Comparison of ENCODE assay signal across 8 cellular contexts in genomic region chr15:55588818-55589122, GRCh38. TPM values are rescaled to one million over a fixed set of nuclear protein-coding genes. Genes with fewer than 3 reads are reported as not detected.
DNase-seq lines count a peak whose midpoint lies in the region; ATAC-seq and TF ChIP-seq lines count a peak whose summit lies in the region.

No MANE protein-coding gene starts in this region.

- no peaks in the 10 kb centered on the region for H3K9me3 Mint-ChIP-seq in T-cell

- H3K4me1 ChIP-seq in gastroesophageal sphincter, result peaks cover 0 to 35% (median 3%) of the 10 kb centered on the region in 3 donors
- peaks cover 11% of the 10 kb centered on the region for H3K4me1 ChIP-seq in rectal smooth muscle tissue (ENCODE audit: control insufficient read depth, insufficient read depth, low read length)
- H3K4me1 ChIP-seq in OCI-LY7 (ENCODE audit: insufficient read depth, low read length, poor library complexity, severe bottlenecking), result no peaks in the 10 kb centered on the region

- H3K4me3 ChIP-seq in gastroesophageal sphincter (peak overlapping the region; percentile 59 to 92), rectal smooth muscle tissue (ENCODE audit: low read length) (peak overlapping the region; percentile 75), OCI-LY7 (ENCODE audit: low read depth, low read length, poor library complexity, severe bottlenecking) (no peak overlapping the region)

- no peak for TF ChIP-seq CTCF in gastroesophageal sphincter (IDR thresholded peaks at IDR 0.05)
- no peak for TF ChIP-seq CTCF in OCI-LY7 (conservative IDR thresholded peaks at IDR 0.05; ENCODE audit: low read length)

- H3K9ac ChIP-seq in rectal smooth muscle tissue (ENCODE audit: low read length), result no peak overlapping the region

- WGBS in gastroesophageal sphincter (ENCODE audit: low coverage in 1 of 2), 2 donors, result 4 to 5% methylated on average over 4 to 6 of the region's 19 CpGs

- CTCF ChIA-PET in T-cell (lab: Charles Lee) (interaction anchor here in 1 of 2 donors (0.6 kb wide), 1 partner anchor 313 kb away, joined by 5 read pairs; no protein-coding TSS in a partner anchor), OCI-LY7 (lab: Charles Lee; ENCODE audit: unreplicated experiment) (no interaction called here)

- H3K36me3 ChIP-seq in gastroesophageal sphincter (no peaks in the 10 kb centered on the region), rectal smooth muscle tissue (ENCODE audit: control insufficient read depth, insufficient read depth, low read length) (no peaks in the 10 kb centered on the region), OCI-LY7 (ENCODE audit: insufficient read depth, low read length) (no peaks in the 10 kb centered on the region)

- POLR2A ChIA-PET in T-cell (lab: Charles Lee) (no interaction called here), OCI-LY7 (lab: Charles Lee) (no interaction called here)

- H3K27me3 ChIP-seq in gastroesophageal sphincter (no peaks in the 10 kb centered on the region), rectal smooth muscle tissue (ENCODE audit: control insufficient read depth, insufficient read depth, low read length) (peaks cover 8% of the 10 kb centered on the region)

- H3K4me1 Mint-ChIP-seq in T-cell, result peaks cover 3 to 5% (median 4%) of the 10 kb centered on the region in 3 donors

- H3K79me2 ChIP-seq in OCI-LY7 (ENCODE audit: insufficient read depth, low read depth, low read length), result no peaks in the 10 kb centered on the region

- BruUV-seq in OCI-LY7 (replicated peaks; lab: Mats Ljungman, UMichigan), result no TSS peak

- in situ Hi-C loops in Caki2 (cut with HindIII; ENCODE audit: low pct_unique_long_range_greater_than_20kb, low sequenced_read_pairs), result no loop called here

- DNase-seq in Caki2 (ENCODE audit: low read depth), result peak; percentile 15
- DNase-seq in T-cell, result no peak
- no peak for DNase-seq in DMS 273 (lab: John Stamatoyannopoulos, UW; ENCODE audit: unreplicated experiment)
- no peak for DNase-seq in activated CD4-positive, alpha-beta T cell treated with anti-CD3 and anti-CD28 coated beads, Interleukin-2, amount 50 U/mL, for 48 hours
- DNase-seq in NCI-H524 (lab: John Stamatoyannopoulos, UW), result no peak
- DNase-seq in OCI-LY7 (ENCODE audit: low spot score), result no peak

- no peak for TF ChIP-seq POLR2A in gastroesophageal sphincter (IDR thresholded peaks at IDR 0.05)

- H4K20me1 ChIP-seq in OCI-LY7 (ENCODE audit: insufficient read depth, low read length), result no peaks in the 10 kb centered on the region

- H3K4me3 Mint-ChIP-seq in T-cell, result peak overlapping the region; percentile 67 to 76 (median 70)

- no peak for ATAC-seq in T-cell (replicated peaks in 1 of 4)
- ATAC-seq in gastroesophageal sphincter, result no peak

- H3K9me2 ChIP-seq in OCI-LY7 (ENCODE audit: insufficient read depth, low read length), result no peaks in the 10 kb centered on the region

- H3K27me3 Mint-ChIP-seq in T-cell, result peaks cover 31 to 42% of the 10 kb centered on the region in 2 donors

- TF ChIP-seq EP300 in gastroesophageal sphincter (IDR thresholded peaks at IDR 0.05), result no peak

- no peaks in the 10 kb centered on the region for H3K36me3 Mint-ChIP-seq in T-cell

- peak overlapping the region in 1 of 2 donors; percentile 19 for H3K27ac Mint-ChIP-seq in T-cell

- no peak overlapping the region for H2AFZ ChIP-seq in OCI-LY7 (ENCODE audit: low read length)

- H3K27ac ChIP-seq in gastroesophageal sphincter (peak overlapping the region; percentile 57 to 96 (median 92)), rectal smooth muscle tissue (ENCODE audit: low read depth, low read length) (peak overlapping the region; percentile 90), OCI-LY7 (ENCODE audit: low read depth, low read length, poor library complexity, severe bottlenecking) (no peak overlapping the region)

- intact Hi-C loops in OCI-LY7 (cut with micrococcal nuclease; ENCODE audit: unreplicated experiment), result no loop called here

- H3K9me3 ChIP-seq in gastroesophageal sphincter, result no peaks in the 10 kb centered on the region
- H3K9me3 ChIP-seq in OCI-LY7 (ENCODE audit: low read length), result no peaks in the 10 kb centered on the region

- H3K4me2 ChIP-seq in OCI-LY7 (ENCODE audit: low read length), result no peak overlapping the region

RNA-seq across cellular contexts. Expression of gene PYGO1, which starts 0.6 kb away (rescaled TPM):
- total RNA-seq in Caki2 (2014; rRNA removed; shearing (Covaris generic); ENCODE audit: low replicate concordance), result 0.96 and 1.9 TPM in 2 replicates
- total RNA-seq in T-cell (under 1 TPM in 3 of 5 donors, not detected in 2; 0.06 to 0.18 (median 0.10) TPM), gastroesophageal sphincter (10 to 100 TPM; 17.3 to 22.2 (median 20.9) TPM), OCI-LY7 (2022) (not detected in 2 replicates)
- total RNA-seq in OCI-LY7 (2014; rRNA removed; shearing (Covaris generic)), result not detected in 2 replicates
